Comparison of ENCODE assay signal across 29 cellular contexts in genomic region chr1:227943354-227943753, GRCh38. TPM values are rescaled to one million over a fixed set of nuclear protein-coding genes. Genes with fewer than 3 reads are reported as not detected.
DNase-seq lines count a peak whose midpoint lies in the region; ATAC-seq and TF ChIP-seq lines count a peak whose summit lies in the region.
"Had no signal": no experiment of that assay in that cellular context is flagged by ENCODE, and none has a peak within 500 bp of the region (broad histone marks: within the 10 kb centered on the region; RNA-seq: fewer than 3 reads in every experiment).

No MANE protein-coding gene starts in this region.

- no peaks in the 10 kb centered on the region for H3K9me3 Mint-ChIP-seq in natural killer cell treated with Interleukin-12 subunit alpha and Interleukin-12 subunit beta and Interleukin-15 and Interleukin-18, amount 100 ng/mL, for 72 hours
- no peaks in the 10 kb centered on the region for H3K9me3 Mint-ChIP-seq in natural killer cell
- H3K9me3 Mint-ChIP-seq: stimulated activated effector memory CD8-positive, alpha-beta T cell treated with anti-CD3 and anti-CD28 coated beads, Interleukin-12 subunit alpha, Interleukin-12 subunit beta, amount 100 ng/mL, for 72 hours had no signal

- H3K79me2 ChIP-seq in hepatocyte, result peaks cover 9% of the 10 kb centered on the region

- H3K27ac ChIP-seq in hepatocyte, result no peak overlapping the region
- peak overlapping the region; percentile 89 for H3K27ac ChIP-seq in psoas muscle
- H3K27ac ChIP-seq in A673 (ENCODE audit: low read depth, low read length, poor library complexity, severe bottlenecking), result no peak overlapping the region
- H3K27ac ChIP-seq: body of pancreas, dorsolateral prefrontal cortex had no signal

- H3K36me3 Mint-ChIP-seq in natural killer cell treated with Interleukin-12 subunit alpha and Interleukin-12 subunit beta and Interleukin-15 and Interleukin-18, amount 100 ng/mL, for 72 hours, result no peaks in the 10 kb centered on the region
- H3K36me3 Mint-ChIP-seq in natural killer cell, result no peaks in the 10 kb centered on the region
- H3K36me3 Mint-ChIP-seq: stimulated activated effector memory CD8-positive, alpha-beta T cell treated with anti-CD3 and anti-CD28 coated beads, Interleukin-12 subunit alpha, Interleukin-12 subunit beta, amount 100 ng/mL, for 72 hours had no signal

- no peaks in the 10 kb centered on the region for H3K9me2 ChIP-seq in hepatocyte (replicated peaks; ENCODE audit: insufficient read depth)

- DNase-seq in natural killer cell treated with Interleukin-12 subunit alpha and Interleukin-12 subunit beta and Interleukin-15 and Interleukin-18, amount 100 ng/mL, for 72 hours (ENCODE audit: low spot score), result peak; percentile 29
- DNase-seq in natural killer cell (no peak), hepatocyte (ENCODE audit: low spot score) (no peak), psoas muscle (no peak), midbrain (lab: John Stamatoyannopoulos, UW) (no peak), A673 (ENCODE audit: low spot score) (no peak)
- DNase-seq: activated CD4-positive, alpha-beta T cell treated with anti-CD3 and anti-CD28 coated beads, Interleukin-2, amount 50 U/mL, for 48 hours; activated naive CD4-positive, alpha-beta T cell treated with Interleukin-2 at 50 U/mL for 16 hours; C1 segment of cervical spinal cord; Caco-2; DMS79 treated with DMSO at 0.1 percent for 48 hours; GF-D8; kidney glomerular epithelial cell; mammary epithelial cell; NCI-H1092; NCI-H2029; NCI-H2227 treated with DMSO at 0.1 percent for 48 hours; NCI-H69; occipital lobe; retina; stimulated activated CD4-positive, alpha-beta T cell treated with anti-CD3 and anti-CD28 coated beads, Interleukin-12 subunit alpha, Interleukin-12 subunit beta, amount 100 ng/mL, for 4 hours; stimulated activated CD4-positive, alpha-beta T cell treated with anti-CD3 and anti-CD28 coated beads, Interleukin-4, amount 100 ng/mL, for 1 hour had no signal

- H3K27ac Mint-ChIP-seq in natural killer cell treated with Interleukin-12 subunit alpha and Interleukin-12 subunit beta and Interleukin-15 and Interleukin-18, amount 100 ng/mL, for 72 hours, result no peak overlapping the region
- no peak overlapping the region for H3K27ac Mint-ChIP-seq in natural killer cell
- H3K27ac Mint-ChIP-seq: stimulated activated effector memory CD8-positive, alpha-beta T cell treated with anti-CD3 and anti-CD28 coated beads, Interleukin-12 subunit alpha, Interleukin-12 subunit beta, amount 100 ng/mL, for 72 hours had no signal

- H3K36me3 ChIP-seq in hepatocyte (replicated peaks; ENCODE audit: insufficient read depth, low read depth) (no peaks in the 10 kb centered on the region), psoas muscle (ENCODE audit: insufficient read depth in 1 of 2, low read depth in 1 of 2) (no peaks in the 10 kb centered on the region), A673 (ENCODE audit: insufficient read depth, low read length, poor library complexity, severe bottlenecking) (no peaks in the 10 kb centered on the region)
- H3K36me3 ChIP-seq: HAP-1, Peyer's patch had no signal

- CTCF ChIA-PET in A673 (lab: Charles Lee), result no interaction called here

- H3K4me1 Mint-ChIP-seq in natural killer cell treated with Interleukin-12 subunit alpha and Interleukin-12 subunit beta and Interleukin-15 and Interleukin-18, amount 100 ng/mL, for 72 hours (ENCODE audit: low read depth in 2 of 2), result peaks cover 6 to 7% of the 10 kb centered on the region in 2 donors
- peaks cover 8 to 16% of the 10 kb centered on the region in 2 donors for H3K4me1 Mint-ChIP-seq in natural killer cell

- H3K4me3 ChIP-seq in hepatocyte (no peak overlapping the region), psoas muscle (peak overlapping the region; percentile 80), A673 (ENCODE audit: low read depth, low read length, poor library complexity, severe bottlenecking) (no peak overlapping the region)
- H3K4me3 ChIP-seq: body of pancreas, dorsolateral prefrontal cortex, HAP-1, Peyer's patch had no signal

- H3K4me1 ChIP-seq in hepatocyte (ENCODE audit: insufficient read depth) (peaks cover 24% of the 10 kb centered on the region), psoas muscle (peaks cover 74% of the 10 kb centered on the region), A673 (ENCODE audit: insufficient read depth, low read length, poor library complexity, severe bottlenecking) (peaks cover 1% of the 10 kb centered on the region)
- H3K4me1 ChIP-seq: HAP-1 had no signal

- no peak for ATAC-seq in natural killer cell treated with Interleukin-12 subunit alpha and Interleukin-12 subunit beta and Interleukin-15 and Interleukin-18, amount 100 ng/mL, for 72 hours
- ATAC-seq in natural killer cell (no peak), psoas muscle (no peak), GM21390 (IDR thresholded peaks at IDR 0.05; ENCODE audit: unreplicated experiment) (no peak)
- ATAC-seq: activated CD4-positive, CD25-positive, alpha-beta regulatory T cell treated with anti-CD3 and anti-CD28 coated beads, Interleukin-2, amount 50 U/mL, for 24 hours; body of pancreas; stimulated activated effector memory CD8-positive, alpha-beta T cell treated with anti-CD3 and anti-CD28 coated beads, Interleukin-12 subunit alpha, Interleukin-12 subunit beta, amount 100 ng/mL, for 72 hours had no signal

- peaks cover under 1% of the 10 kb centered on the region for H3K27me3 ChIP-seq in hepatocyte
- H3K27me3 ChIP-seq in psoas muscle (ENCODE audit: insufficient read depth in 3 of 3, low read length in 2 of 3), result no peaks in the 10 kb centered on the region
- peaks cover 19% of the 10 kb centered on the region for H3K27me3 ChIP-seq in A673 (replicated peaks; ENCODE audit: insufficient read depth, low read depth, low read length, poor library complexity)
- H3K27me3 ChIP-seq: body of pancreas had no signal

- no TSS peak for BruUV-seq in A673 (replicated peaks; lab: Mats Ljungman, UMichigan)

- H3K27me3 Mint-ChIP-seq in natural killer cell treated with Interleukin-12 subunit alpha and Interleukin-12 subunit beta and Interleukin-15 and Interleukin-18, amount 100 ng/mL, for 72 hours, result peaks cover 17 to 22% of the 10 kb centered on the region in 2 donors
- peaks cover 14 to 33% of the 10 kb centered on the region in 2 donors for H3K27me3 Mint-ChIP-seq in natural killer cell (ENCODE audit: low read depth in 2 of 2)

- 87% methylated on average over 9 of the region's 9 CpGs for WGBS in hepatocyte (ENCODE audit: low lambda C conversion rate, missing lambda C conversion rate)
- WGBS in psoas muscle, 3 donors, result 50 to 76% (median 50%) methylated on average over 9 of the region's 9 CpGs

- peak overlapping the region; percentile 57 for H3K4me2 ChIP-seq in hepatocyte

- no peaks in the 10 kb centered on the region for H3K9me3 ChIP-seq in hepatocyte (ENCODE audit: low read depth)
- H3K9me3 ChIP-seq in psoas muscle, result no peaks in the 10 kb centered on the region
- no peaks in the 10 kb centered on the region for H3K9me3 ChIP-seq in A673 (ENCODE audit: low read depth, low read length, poor library complexity, severe bottlenecking)
- H3K9me3 ChIP-seq: body of pancreas, Caco-2, HAP-1, Peyer's patch had no signal

- H2AFZ ChIP-seq in hepatocyte, result no peak overlapping the region

- POLR2A ChIA-PET in A673 (lab: Charles Lee; ENCODE audit: low non-redundant PET), result no interaction called here

- intact Hi-C loops in natural killer cell (cut with micrococcal nuclease), result no loop called here
- intact Hi-C loops in psoas muscle (cut with DNase I), result no loop called here
- intact Hi-C loops in A673 (cut with micrococcal nuclease; ENCODE audit: unreplicated experiment), result no loop called here

- no peaks in the 10 kb centered on the region for H4K20me1 ChIP-seq in hepatocyte (ENCODE audit: insufficient read depth, poor library complexity, severe bottlenecking)

- no peak overlapping the region for H3K4me3 Mint-ChIP-seq in natural killer cell treated with Interleukin-12 subunit alpha and Interleukin-12 subunit beta and Interleukin-15 and Interleukin-18, amount 100 ng/mL, for 72 hours
- no peak overlapping the region for H3K4me3 Mint-ChIP-seq in natural killer cell
- H3K4me3 Mint-ChIP-seq: stimulated activated effector memory CD8-positive, alpha-beta T cell treated with anti-CD3 and anti-CD28 coated beads, Interleukin-12 subunit alpha, Interleukin-12 subunit beta, amount 100 ng/mL, for 72 hours had no signal

- TF ChIP-seq CTCF in natural killer cell (IDR thresholded peaks at IDR 0.05), result no peak
- no peak for TF ChIP-seq CTCF in hepatocyte (IDR thresholded peaks at IDR 0.05; ENCODE audit: poor library complexity)
- no peak for TF ChIP-seq CTCF in psoas muscle (IDR thresholded peaks at IDR 0.05)
- TF ChIP-seq CTCF in A673 (conservative IDR thresholded peaks at IDR 0.05; ENCODE audit: low read depth, low read length), result no peak

RNA-seq across cellular contexts. Expression of gene WNT9A, which starts 4.4 kb away (rescaled TPM):
- under 1 TPM in 1 of 2 donors, not detected in 1; 0.11 TPM for total RNA-seq in natural killer cell treated with Interleukin-12 subunit alpha and Interleukin-12 subunit beta and Interleukin-15 and Interleukin-18, amount 100 ng/mL, for 72 hours
- not detected for total RNA-seq in natural killer cell
- 1.2 and 2.8 TPM in 2 replicates for total RNA-seq in hepatocyte
- polyA plus RNA-seq in hepatocyte, result 0.40 and 1.5 TPM in 2 replicates
- total RNA-seq in psoas muscle, result 10 to 100 TPM in 3 of 4 donors, 1 to 10 TPM in 1; 7.6 to 49.7 (median 23.1) TPM
- 10 to 100 TPM in 2 of 3 donors, 1 to 10 TPM in 1; 7.9 to 25.8 (median 18.1) TPM for polyA plus RNA-seq in psoas muscle
- not detected in 2 replicates for total RNA-seq in A673 (2021)
